In genomic region chr15:28099555-28100140, GRCh38 we compare ENCODE assay signal across 10 cellular contexts. TPM values are rescaled to one million over a fixed set of nuclear protein-coding genes. Genes with fewer than 3 reads are reported as not detected.
DNase-seq lines count a peak whose midpoint lies in the region; ATAC-seq and TF ChIP-seq lines count a peak whose summit lies in the region.
"Had no signal": no experiment of that assay in that cellular context is flagged by ENCODE, and none has a peak within 500 bp of the region (broad histone marks: within the 10 kb centered on the region; RNA-seq: fewer than 3 reads in every experiment).

No MANE protein-coding gene starts in this region.

- no peaks in the 10 kb centered on the region for H3K79me2 ChIP-seq in GM23338 (replicated peaks; ENCODE audit: insufficient read depth)

- no peaks in the 10 kb centered on the region for H3K9me2 ChIP-seq in GM23338 (ENCODE audit: insufficient read depth)

- H3K9me3 ChIP-seq in iPS-18a (ENCODE audit: control insufficient read depth, low read depth, low read length): no peaks in the 10 kb centered on the region

- DNase-seq in GM23338 (ENCODE audit: low spot score) (no peak), LoVo (ENCODE audit: low spot score) (no peak), hippocampal formation (lab: John Stamatoyannopoulos, UW) (no peak)
- no peak for DNase-seq in activated naive CD8-positive, alpha-beta T cell treated with anti-CD3 and anti-CD28 coated beads, Interleukin-2, amount 50 U/mL, for 24 hours
- DNase-seq in activated effector memory CD4-positive, alpha-beta T cell treated with Interleukin-2 at 50 U/mL for 16 hours: no peak

- H3K27me3 ChIP-seq in GM23338 (ENCODE audit: insufficient read depth) (peaks cover 73% of the 10 kb centered on the region), iPS-18a (ENCODE audit: control insufficient read depth, insufficient read depth, low read length) (peaks cover 88% of the 10 kb centered on the region)

- no peaks in the 10 kb centered on the region; the same call in 2 of the 3 replicates for H3K36me3 Mint-ChIP-seq in GM23338 (ENCODE audit: low read depth)
- no peaks in the 10 kb centered on the region for H3K36me3 Mint-ChIP-seq in activated naive CD8-positive, alpha-beta T cell treated with anti-CD3 and anti-CD28 coated beads, Interleukin-2, amount 50 U/mL, for 24 hours (ENCODE audit: low read depth)
- no peaks in the 10 kb centered on the region for H3K36me3 Mint-ChIP-seq in stimulated activated memory B cell treated with anti-CD40 and anti-IgM and Interleukin-4, amounts not matched to agents 10 μg/mL and 1 μg/mL and 100 μg/mL, for 72 hours

- peaks cover 4% of the 10 kb centered on the region; the same call in 2 of the 3 replicates for H3K9me3 Mint-ChIP-seq in GM23338
- H3K9me3 Mint-ChIP-seq in activated naive CD8-positive, alpha-beta T cell treated with anti-CD3 and anti-CD28 coated beads, Interleukin-2, amount 50 U/mL, for 24 hours: no peaks in the 10 kb centered on the region
- H3K9me3 Mint-ChIP-seq in stimulated activated memory B cell treated with anti-CD40 and anti-IgM and Interleukin-4, amounts not matched to agents 10 μg/mL and 1 μg/mL and 100 μg/mL, for 72 hours: no peaks in the 10 kb centered on the region

- no peaks in the 10 kb centered on the region for H3F3A ChIP-seq in GM23338 (replicated peaks; ENCODE audit: low read depth)

- H2AFZ ChIP-seq in GM23338: 0 out of 2 replicates have a peak overlapping the region, but pooled peaks have one; percentile 43

- ATAC-seq in GM23338 (no peak), HG02970 (IDR thresholded peaks at IDR 0.05; ENCODE audit: low FRiP score, unreplicated experiment) (no peak)
- no peak for ATAC-seq in activated naive CD8-positive, alpha-beta T cell treated with anti-CD3 and anti-CD28 coated beads, Interleukin-2, amount 50 U/mL, for 24 hours
- ATAC-seq in stimulated activated memory B cell treated with anti-CD40 and anti-IgM and Interleukin-4, amounts not matched to agents 10 μg/mL and 1 μg/mL and 100 μg/mL, for 72 hours: no peak
- ATAC-seq: activated CD8-positive, alpha-beta T cell treated with anti-CD3 and anti-CD28 coated beads, Interleukin-2, amount 10 ng/mL, durations not matched to agents 7 days and 5 days; left lobe of liver had no signal

- no peak overlapping the region for H3K9ac ChIP-seq in iPS-18a (ENCODE audit: low read length)

- no peak overlapping the region for H3K27ac Mint-ChIP-seq in GM23338
- H3K27ac Mint-ChIP-seq in activated naive CD8-positive, alpha-beta T cell treated with anti-CD3 and anti-CD28 coated beads, Interleukin-2, amount 50 U/mL, for 24 hours: no peak overlapping the region
- H3K27ac Mint-ChIP-seq in stimulated activated memory B cell treated with anti-CD40 and anti-IgM and Interleukin-4, amounts not matched to agents 10 μg/mL and 1 μg/mL and 100 μg/mL, for 72 hours: no peak overlapping the region
- H3K27ac Mint-ChIP-seq: activated CD8-positive, alpha-beta T cell treated with anti-CD3 and anti-CD28 coated beads, Interleukin-2, amount 10 ng/mL, durations not matched to agents 7 days and 5 days had no signal

- H3K4me3 ChIP-seq in GM23338: peak overlapping the region; percentile 64
- peak overlapping the region; percentile 48 for H3K4me3 ChIP-seq in iPS-18a (ENCODE audit: low read length)

- H3K36me3 ChIP-seq in GM23338 (ENCODE audit: insufficient read depth) (no peaks in the 10 kb centered on the region), iPS-18a (ENCODE audit: control insufficient read depth, low read depth, low read length) (no peaks in the 10 kb centered on the region)

- H3K4me1 Mint-ChIP-seq in GM23338: peaks cover 25% of the 10 kb centered on the region
- H3K4me1 Mint-ChIP-seq in activated naive CD8-positive, alpha-beta T cell treated with anti-CD3 and anti-CD28 coated beads, Interleukin-2, amount 50 U/mL, for 24 hours: peaks cover 30% of the 10 kb centered on the region
- H3K4me1 Mint-ChIP-seq in stimulated activated memory B cell treated with anti-CD40 and anti-IgM and Interleukin-4, amounts not matched to agents 10 μg/mL and 1 μg/mL and 100 μg/mL, for 72 hours: peaks cover 25% of the 10 kb centered on the region

- peak overlapping the region; percentile 83 for H3K4me2 ChIP-seq in GM23338

- H3K27me3 Mint-ChIP-seq in GM23338 (ENCODE audit: insufficient read depth, low read depth, poor library complexity): peaks cover 69% of the 10 kb centered on the region
- peaks cover 65% of the 10 kb centered on the region for H3K27me3 Mint-ChIP-seq in activated naive CD8-positive, alpha-beta T cell treated with anti-CD3 and anti-CD28 coated beads, Interleukin-2, amount 50 U/mL, for 24 hours
- peaks cover 59% of the 10 kb centered on the region for H3K27me3 Mint-ChIP-seq in stimulated activated memory B cell treated with anti-CD40 and anti-IgM and Interleukin-4, amounts not matched to agents 10 μg/mL and 1 μg/mL and 100 μg/mL, for 72 hours

- H3K27ac ChIP-seq in GM23338 (ENCODE audit: low read depth): no peak overlapping the region
- H3K27ac ChIP-seq in iPS-18a (ENCODE audit: low read length): no peak overlapping the region

- no peak for TF ChIP-seq CTCF in GM23338 (conservative IDR thresholded peaks at IDR 0.05; ENCODE audit: low read depth in 2 of 2)

- H3K4me1 ChIP-seq in GM23338 (ENCODE audit: insufficient read depth) (no peaks in the 10 kb centered on the region; the same call in 1 of the 2 replicates), iPS-18a (ENCODE audit: control insufficient read depth, low read depth, low read length) (peaks cover 5% of the 10 kb centered on the region)

- peak overlapping the region; percentile 60 for H3K4me3 Mint-ChIP-seq in GM23338
- peak overlapping the region; percentile 19 for H3K4me3 Mint-ChIP-seq in activated naive CD8-positive, alpha-beta T cell treated with anti-CD3 and anti-CD28 coated beads, Interleukin-2, amount 50 U/mL, for 24 hours
- peak overlapping the region; percentile 2 for H3K4me3 Mint-ChIP-seq in stimulated activated memory B cell treated with anti-CD40 and anti-IgM and Interleukin-4, amounts not matched to agents 10 μg/mL and 1 μg/mL and 100 μg/mL, for 72 hours
- H3K4me3 Mint-ChIP-seq: activated CD8-positive, alpha-beta T cell treated with anti-CD3 and anti-CD28 coated beads, Interleukin-2, amount 10 ng/mL, durations not matched to agents 7 days and 5 days had no signal

- no peaks in the 10 kb centered on the region; the same call in 1 of the 2 replicates for H4K20me1 ChIP-seq in GM23338 (replicated peaks; ENCODE audit: insufficient read depth)

TF ChIP-seq in GM23338, 12 proteins besides CTCF, POLR2A, EP300 and RAD21 (continues in another document):
- TF ChIP-seq JUNB (IDR thresholded peaks at IDR 0.05; ENCODE audit: unreplicated experiment) (no peak), EZH2phosphoT487 (IDR thresholded peaks at IDR 0.05; ENCODE audit: unreplicated experiment) (no peak), NANOG (IDR thresholded peaks at IDR 0.05; ENCODE audit: borderline replicate concordance) (no peak), ZNF114 (CRISPR knock-in tag; IDR thresholded peaks at IDR 0.05) (no peak), EZH2 (IDR thresholded peaks at IDR 0.05; ENCODE audit: low read depth, unreplicated experiment) (no peak), STAT1 (IDR thresholded peaks at IDR 0.05; ENCODE audit: unreplicated experiment) (no peak), POLR2AphosphoS5 (IDR thresholded peaks at IDR 0.05; ENCODE audit: low read depth) (no peak), CREB1 (CRISPR knock-in tag; IDR thresholded peaks at IDR 0.05; ENCODE audit: low read depth) (no peak), ZNF331 (CRISPR knock-in tag; IDR thresholded peaks at IDR 0.05; ENCODE audit: low read depth) (no peak)

RNA-seq across cellular contexts. Expression of gene OCA2, which starts 0.5 kb away (rescaled TPM):
- 0.39 and 0.69 TPM in 2 replicates for total RNA-seq in GM23338 (2014; rRNA removed; shearing (Covaris generic))
- 0.38 and 0.40 TPM in 2 replicates for polyA plus RNA-seq in GM23338 (2016; fragmentation: Nextera tagmentation; extraction: Ambion mirVana)
- total RNA-seq: activated CD8-positive, alpha-beta T cell treated with anti-CD3 and anti-CD28 coated beads, Interleukin-2, amount 10 ng/mL, durations not matched to agents 7 days and 5 days had no signal

Comparison
In these comparisons a context has a peak if more than half of its experiments do, and no peak if none do; other contexts are left out.
1. H3K4me3 Mint-ChIP-seq: peak in every context shown above with its lines; median percentile 60 in GM23338; 19 in activated naive CD8-positive, alpha-beta T cell treated with anti-CD3 and anti-CD28 coated beads, Interleukin-2, amount 50 U/mL, for 24 hours; 2 in stimulated activated memory B cell treated with anti-CD40 and anti-IgM and Interleukin-4, amounts not matched to agents 10 μg/mL and 1 μg/mL and 100 μg/mL, for 72 hours.